Comparison of ENCODE assay signal across 12 cellular contexts in genomic region chr9:114004221-114004716, GRCh38.
DNase-seq lines count a peak whose midpoint lies in the region; ATAC-seq, FAIRE-seq and TF ChIP-seq lines count a peak whose summit lies in the region.
"Had no signal": no experiment of that assay in that cellular context is flagged by ENCODE, and none has a peak within 500 bp of the region (broad histone marks: within the 10 kb centered on the region; RNA-seq: fewer than 3 reads in every experiment).

No MANE protein-coding gene starts in this region.

- no peaks in the 10 kb centered on the region for H4K20me1 ChIP-seq in HepG2 (ENCODE audit: insufficient read depth, low read length)

- H3K4me3 ChIP-seq in liver (ENCODE audit: low read depth in 1 of 3, low read length in 3 of 3), result no peak overlapping the region
- H3K4me3 ChIP-seq in HepG2 (replicated peaks in 1 of 3; ENCODE audit: insufficient read depth in 1 of 3, low read depth in 2 of 3, low read length in 3 of 3), result no peak overlapping the region
- H3K4me3 ChIP-seq in aorta (ENCODE audit: low read length in 2 of 2), result no peak overlapping the region
- H3K4me3 ChIP-seq: GM23248 had no signal

- H3K27me3 Mint-ChIP-seq in endothelial cell (ENCODE audit: unreplicated experiment) (peaks cover 2% of the 10 kb centered on the region), memory B cell (peaks cover 6% of the 10 kb centered on the region), nephron progenitor cell (ENCODE audit: low read depth, poor library complexity) (no peaks in the 10 kb centered on the region)
- H3K27me3 Mint-ChIP-seq in activated CD4-positive, alpha-beta T cell treated with anti-CD3 and anti-CD28 coated beads, Interleukin-2, amount 10 ng/mL, durations not matched to agents 24 days and 14 days, result no peaks in the 10 kb centered on the region
- H3K27me3 Mint-ChIP-seq: T-cell had no signal

- H3K4me2 ChIP-seq in HepG2 (ENCODE audit: low read depth, low read length), result no peak overlapping the region

- DNase-seq in HepG2 (ENCODE audit: low spot score) (no peak), endothelial cell (ENCODE audit: low spot score) (peak; percentile 1), memory B cell (ENCODE audit: low spot score in 2 of 2) (no peak), aorta (peak; percentile 85 to 88), nephron progenitor cell (no peak)
- no peak for DNase-seq in activated CD4-positive, alpha-beta T cell treated with anti-CD3 and anti-CD28 coated beads, Interleukin-2, amount 10 ng/mL, durations not matched to agents 24 days and 14 days
- DNase-seq: GM23248 had no signal

- intact Hi-C loops in HepG2 (cut with micrococcal nuclease; ENCODE audit: unreplicated experiment), result no loop called here
- intact Hi-C loops in aorta (cut with DNase I), result no loop called here
- intact Hi-C loops in activated CD4-positive, alpha-beta T cell treated with anti-CD3 and anti-CD28 coated beads, Interleukin-2, amount 10 ng/mL, durations not matched to agents 24 days and 14 days (cut with micrococcal nuclease), result no loop called here

- no peaks in the 10 kb centered on the region for H3K79me2 ChIP-seq in HepG2 (ENCODE audit: insufficient read depth, low read length)

- no peak overlapping the region for H2AFZ ChIP-seq in HepG2 (ENCODE audit: low read length)
- H2AFZ ChIP-seq: GM23248 had no signal

- in situ Hi-C loops in HepG2 (cut with HindIII; ENCODE audit: extremely low pct_ligation_motif_present, low pct_unique_long_range_greater_than_20kb), result no loop called here

- H3K4me1 Mint-ChIP-seq in endothelial cell (ENCODE audit: unreplicated experiment), result peaks cover 4% of the 10 kb centered on the region
- no peaks in the 10 kb centered on the region for H3K4me1 Mint-ChIP-seq in memory B cell
- H3K4me1 Mint-ChIP-seq in nephron progenitor cell, result no peaks in the 10 kb centered on the region
- H3K4me1 Mint-ChIP-seq in activated CD4-positive, alpha-beta T cell treated with anti-CD3 and anti-CD28 coated beads, Interleukin-2, amount 10 ng/mL, durations not matched to agents 24 days and 14 days, result no peaks in the 10 kb centered on the region
- H3K4me1 Mint-ChIP-seq: T-cell had no signal

- H3K27ac ChIP-seq in liver (ENCODE audit: low read depth in 1 of 2, low read length in 2 of 2), result no peak overlapping the region
- H3K27ac ChIP-seq in HepG2 (ENCODE audit: extremely low read length, insufficient read depth, low read length), result no peak overlapping the region
- peak overlapping the region; percentile 91 for H3K27ac ChIP-seq in aorta (ENCODE audit: low read depth in 1 of 2, low read length in 2 of 2)
- H3K27ac ChIP-seq: GM23248, HL-60 had no signal

- H3K4me1 ChIP-seq in liver (ENCODE audit: control insufficient read depth in 4 of 4, insufficient read depth in 4 of 4, low read length in 3 of 4) (no peaks in the 10 kb centered on the region), HepG2 (ENCODE audit: insufficient read depth, low read length) (no peaks in the 10 kb centered on the region), aorta (ENCODE audit: control insufficient read depth in 1 of 2, insufficient read depth in 2 of 2, low read length in 2 of 2) (no peaks in the 10 kb centered on the region)

- H3K9me3 Mint-ChIP-seq in endothelial cell (ENCODE audit: unreplicated experiment), result no peaks in the 10 kb centered on the region
- no peaks in the 10 kb centered on the region for H3K9me3 Mint-ChIP-seq in memory B cell
- no peaks in the 10 kb centered on the region for H3K9me3 Mint-ChIP-seq in nephron progenitor cell
- H3K9me3 Mint-ChIP-seq in activated CD4-positive, alpha-beta T cell treated with anti-CD3 and anti-CD28 coated beads, Interleukin-2, amount 10 ng/mL, durations not matched to agents 24 days and 14 days, result no peaks in the 10 kb centered on the region
- H3K9me3 Mint-ChIP-seq: T-cell had no signal

- H3K27me3 ChIP-seq in liver (ENCODE audit: control insufficient read depth in 4 of 4, insufficient read depth in 4 of 4, low read length in 3 of 4) (no peaks in the 10 kb centered on the region), HepG2 (ENCODE audit: control insufficient read depth in 1 of 2, insufficient read depth in 2 of 2, low read length in 2 of 2) (peaks cover 0 to 8% of the 10 kb centered on the region in 2 experiments; a peak in 2 of 5 replicates), aorta (ENCODE audit: control insufficient read depth in 1 of 2, insufficient read depth in 2 of 2, low read length in 1 of 2) (no peaks in the 10 kb centered on the region)

- FAIRE-seq in HepG2 (lab: Jason Lieb, UNC), result no peak
- FAIRE-seq: GM12891 had no signal

- no peak overlapping the region for H3K9ac ChIP-seq in liver (ENCODE audit: low read depth in 1 of 2, low read length in 2 of 2)
- no peak overlapping the region for H3K9ac ChIP-seq in HepG2 (ENCODE audit: insufficient read depth, low read depth, low read length)
- H3K9ac ChIP-seq: GM23248 had no signal

- no peak for TF ChIP-seq POLR2A in HepG2 (IDR thresholded peaks at IDR 0.05; ENCODE audit: insufficient read depth in 1 of 2, low read depth in 2 of 2, low read length in 2 of 2)

- TF ChIP-seq EP300 in HepG2 (IDR thresholded peaks at IDR 0.05; ENCODE audit: low read depth in 2 of 2, low read length in 2 of 2) (no peak), HepG2 (CRISPR knock-in tag; IDR thresholded peaks at IDR 0.05; ENCODE audit: borderline replicate concordance) (no peak)

- ATAC-seq in HepG2 (no peak), memory B cell (ENCODE audit: low read depth) (no peak), aorta (ENCODE audit: low FRiP score) (peak; percentile 81), GM21576 (IDR thresholded peaks at IDR 0.05; ENCODE audit: unreplicated experiment) (no peak)
- ATAC-seq: T-cell had no signal

- H3K36me3 Mint-ChIP-seq in endothelial cell (ENCODE audit: low read depth, unreplicated experiment), result peaks cover 23% of the 10 kb centered on the region
- no peaks in the 10 kb centered on the region for H3K36me3 Mint-ChIP-seq in memory B cell
- peaks cover 56% of the 10 kb centered on the region for H3K36me3 Mint-ChIP-seq in nephron progenitor cell (ENCODE audit: low read depth)
- H3K36me3 Mint-ChIP-seq in activated CD4-positive, alpha-beta T cell treated with anti-CD3 and anti-CD28 coated beads, Interleukin-2, amount 10 ng/mL, durations not matched to agents 24 days and 14 days (ENCODE audit: low read depth), result no peaks in the 10 kb centered on the region
- H3K36me3 Mint-ChIP-seq: T-cell had no signal

- H3K36me3 ChIP-seq in liver (ENCODE audit: control insufficient read depth in 4 of 4, insufficient read depth in 3 of 4, low read depth in 1 of 4, low read length in 3 of 4), result peaks cover 0 to 46% (median 8%) of the 10 kb centered on the region in 4 donors
- no peaks in the 10 kb centered on the region for H3K36me3 ChIP-seq in HepG2 (replicated peaks in 1 of 2; ENCODE audit: control insufficient read depth in 1 of 2, insufficient read depth in 2 of 2, low read length in 2 of 2)
- peaks cover 0 to 2% of the 10 kb centered on the region in 2 donors for H3K36me3 ChIP-seq in aorta (ENCODE audit: control insufficient read depth in 1 of 2, insufficient read depth in 2 of 2, low read length in 1 of 2)

- POLR2A ChIA-PET in HepG2 (lab: Yijun Ruan, JAX), result no interaction called here

- H3K4me3 Mint-ChIP-seq in endothelial cell (ENCODE audit: unreplicated experiment), result peak overlapping the region; percentile 51
- no peak overlapping the region for H3K4me3 Mint-ChIP-seq in memory B cell
- H3K4me3 Mint-ChIP-seq in nephron progenitor cell, result no peak overlapping the region
- H3K4me3 Mint-ChIP-seq in activated CD4-positive, alpha-beta T cell treated with anti-CD3 and anti-CD28 coated beads, Interleukin-2, amount 10 ng/mL, durations not matched to agents 24 days and 14 days, result no peak overlapping the region
- H3K4me3 Mint-ChIP-seq: T-cell had no signal

- peak in 1 of 2 donors; percentile 13 for TF ChIP-seq RAD21 in liver (IDR thresholded peaks at IDR 0.05)
- no peak for TF ChIP-seq RAD21 in HepG2 (CRISPR knock-in tag; IDR thresholded peaks at IDR 0.05)

- CTCF ChIA-PET in HepG2 (lab: Yijun Ruan, JAX; ENCODE audit: low intra/inter-chr PET ratio, low total read pairs), result no interaction called here

- BruUV-seq in HepG2 (replicated peaks; lab: Mats Ljungman, UMichigan), result no TSS peak

- WGBS in liver, result 77% methylated on average over 15 of the region's 15 CpGs
- WGBS in HepG2 (ENCODE audit: low lambda C conversion rate), result 71% methylated on average over 15 of the region's 15 CpGs
- WGBS in aorta, 2 donors, result 6 to 8% methylated on average over 15 of the region's 15 CpGs

- H3K27ac Mint-ChIP-seq in endothelial cell (ENCODE audit: unreplicated experiment) (no peak overlapping the region), memory B cell (peak overlapping the region; percentile 65), nephron progenitor cell (no peak overlapping the region)
- no peak overlapping the region for H3K27ac Mint-ChIP-seq in activated CD4-positive, alpha-beta T cell treated with anti-CD3 and anti-CD28 coated beads, Interleukin-2, amount 10 ng/mL, durations not matched to agents 24 days and 14 days
- H3K27ac Mint-ChIP-seq: T-cell had no signal

- TF ChIP-seq CTCF in liver (IDR thresholded peaks at IDR 0.05; ENCODE audit: low read depth, low read length, missing input control) (no peak), HepG2 (CRISPR knock-in tag; IDR thresholded peaks at IDR 0.05) (no peak), endothelial cell (IDR thresholded peaks at IDR 0.05; ENCODE audit: unreplicated experiment) (no peak), nephron progenitor cell (IDR thresholded peaks at IDR 0.05) (no peak)

- no peaks in the 10 kb centered on the region for H3K9me3 ChIP-seq in liver (ENCODE audit: control insufficient read depth in 4 of 4, low read length in 3 of 4)
- H3K9me3 ChIP-seq in HepG2 (ENCODE audit: low read length), result no peaks in the 10 kb centered on the region
- H3K9me3 ChIP-seq in aorta (ENCODE audit: control insufficient read depth, low read length), result no peaks in the 10 kb centered on the region

TF ChIP-seq in liver, 16 proteins besides CTCF, POLR2A, EP300 and RAD21 (continues in another document):
- TF ChIP-seq FOXA2 (IDR thresholded peaks at IDR 0.05), result no peak

TF ChIP-seq in HepG2, 621 proteins besides CTCF, POLR2A, EP300 and RAD21 (continues in another document):
- TF ChIP-seq CEBPB (IDR thresholded peaks at IDR 0.05; ENCODE audit: borderline replicate concordance, low read depth, low read length), result no peak
- no peak for TF ChIP-seq ZNF563 (CRISPR knock-in tag; IDR thresholded peaks at IDR 0.05)
- no peak for TF ChIP-seq FOXA1 (IDR thresholded peaks at IDR 0.05)
- no peak for TF ChIP-seq FOXA1 (CRISPR knock-in tag; IDR thresholded peaks at IDR 0.05)
- TF ChIP-seq HDAC2 (CRISPR knock-in tag; IDR thresholded peaks at IDR 0.05), result no peak
- TF ChIP-seq CBX1 (IDR thresholded peaks at IDR 0.05; ENCODE audit: low read depth), result no peak

Comparison
In these comparisons a context has a peak if more than half of its experiments do, and no peak if none do; other contexts are left out.
1. H3K27ac ChIP-seq: peak in aorta (2 of 2); none in liver (0 of 2) and HepG2 (single experiment).
2. DNase-seq: peak in endothelial cell (single experiment) and aorta (2 of 2); none in HepG2 (single experiment), memory B cell (0 of 2), nephron progenitor cell (single experiment) and activated CD4-positive, alpha-beta T cell treated with anti-CD3 and anti-CD28 coated beads, Interleukin-2, amount 10 ng/mL, durations not matched to agents 24 days and 14 days (single experiment).